In genomic region chr9:7150153-7150890, GRCh38 we compare ENCODE assay signal across 9 cellular contexts.
DNase-seq lines count a peak whose midpoint lies in the region; ATAC-seq lines count a peak whose summit lies in the region.
"Had no signal": no experiment of that assay in that cellular context is flagged by ENCODE, and none has a peak within 500 bp of the region (broad histone marks: within the 10 kb centered on the region; RNA-seq: fewer than 3 reads in every experiment).

No MANE protein-coding gene starts in this region.

- ATAC-seq in GM21825 (IDR thresholded peaks at IDR 0.05; ENCODE audit: unreplicated experiment) (peak; percentile 65), GM21526 (IDR thresholded peaks at IDR 0.05; ENCODE audit: low FRiP score, unreplicated experiment) (no peak)

- peak; percentile 11 for DNase-seq in GM03348 (ENCODE audit: low spot score)
- DNase-seq in SIG-M5 treated with dmso at 0.1 percent for 504 hours (lab: John Stamatoyannopoulos, UW; ENCODE audit: unreplicated experiment): peak; percentile 76
- peak; percentile 15 for DNase-seq in medulla oblongata (ENCODE audit: extremely low spot score)
- DNase-seq in anterior cingulate cortex (lab: John Stamatoyannopoulos, UW): no peak
- no peak for DNase-seq in glomerular visceral epithelial cell (ENCODE audit: extremely low spot score)
- DNase-seq: heart left ventricle, NCI-H2029 had no signal

Comparison
In these comparisons a context has a peak if more than half of its experiments do, and no peak if none do; other contexts are left out.
1. DNase-seq: peak in GM03348 (single experiment), SIG-M5 treated with dmso at 0.1 percent for 504 hours (single experiment) and medulla oblongata (single experiment); none in anterior cingulate cortex (0 of 58) and glomerular visceral epithelial cell (single experiment).